In genomic region chr11:124719534-124719933, GRCh38 we compare ENCODE assay signal across 25 cellular contexts. TPM values are rescaled to one million over a fixed set of nuclear protein-coding genes. Genes with fewer than 3 reads are reported as not detected.
"Had no signal": no experiment of that assay in that cellular context is flagged by ENCODE, and none has a peak within 500 bp of the region (broad histone marks: within the 10 kb centered on the region; RNA-seq: fewer than 3 reads in every experiment).

No MANE protein-coding gene starts in this region.

- H3K36me3 Mint-ChIP-seq: natural killer cell; stimulated activated memory B cell treated with anti-CD40 and anti-IgM and Interleukin-4, amounts not matched to agents 10 μg/mL and 1 μg/mL and 100 μg/mL, for 72 hours had no signal

- H3K9me3 Mint-ChIP-seq: dendritic cell treated with granulocyte-macrophage colony-stimulating factor and Interleukin-4, amounts not matched to agents 40 ng/mL and 50 ng/mL, for 4 days; memory B cell; natural killer cell; stimulated activated memory B cell treated with anti-CD40 and anti-IgM and Interleukin-4, amounts not matched to agents 10 μg/mL and 1 μg/mL and 100 μg/mL, for 72 hours had no signal

- H3K4me1 ChIP-seq: psoas muscle, testis had no signal

- H3K27ac ChIP-seq: colonic mucosa, esophagus squamous epithelium, ovary, psoas muscle, skin epidermis, spleen, testis, tibial artery, upper lobe of right lung had no signal

- DNase-seq: colonic mucosa; effector memory CD4-positive, alpha-beta T cell; erythroblast; esophagus squamous epithelium; foreskin melanocyte; kidney; natural killer cell; occipital lobe; ovary; psoas muscle; right cardiac atrium; spleen; stimulated activated CD4-positive, alpha-beta T cell treated with anti-CD3 and anti-CD28 coated beads, Interleukin-4, amount 100 ng/mL, for 4 hours; stimulated activated naive CD8-positive, alpha-beta T cell treated with anti-CD3 and anti-CD28 coated beads, Interleukin-15, Interleukin-2, amounts not matched to agents 100 U/mL and 50 U/mL, for 24 hours; substantia nigra; testis; tibial artery; upper lobe of right lung had no signal

- H3K4me3 Mint-ChIP-seq: dendritic cell treated with granulocyte-macrophage colony-stimulating factor and Interleukin-4, amounts not matched to agents 40 ng/mL and 50 ng/mL, for 4 days; memory B cell; natural killer cell; stimulated activated memory B cell treated with anti-CD40 and anti-IgM and Interleukin-4, amounts not matched to agents 10 μg/mL and 1 μg/mL and 100 μg/mL, for 72 hours had no signal

- H3K27me3 ChIP-seq: ovary, testis, tibial artery had no signal

- H3K4me3 ChIP-seq: colonic mucosa, esophagus squamous epithelium, lung, ovary, psoas muscle, skin epidermis, spleen, testis, tibial artery, upper lobe of right lung had no signal

- FAIRE-seq: kidney had no signal

- H3K36me3 ChIP-seq: colonic mucosa, esophagus squamous epithelium, ovary, spleen, tibial artery, upper lobe of right lung had no signal

- ATAC-seq: left lobe of liver; natural killer cell; psoas muscle; stimulated activated memory B cell treated with anti-CD40 and anti-IgM and Interleukin-4, amounts not matched to agents 10 μg/mL and 1 μg/mL and 100 μg/mL, for 72 hours; stimulated activated naive CD8-positive, alpha-beta T cell treated with anti-CD3 and anti-CD28 coated beads, Interleukin-15, Interleukin-2, amounts not matched to agents 100 U/mL and 50 U/mL, for 24 hours; upper lobe of right lung had no signal

- H3K9me3 ChIP-seq: colonic mucosa, esophagus squamous epithelium, ovary, psoas muscle, spleen, testis, tibial artery, upper lobe of right lung had no signal

- H3K27ac Mint-ChIP-seq: dendritic cell treated with granulocyte-macrophage colony-stimulating factor and Interleukin-4, amounts not matched to agents 40 ng/mL and 50 ng/mL, for 4 days; memory B cell; natural killer cell; stimulated activated memory B cell treated with anti-CD40 and anti-IgM and Interleukin-4, amounts not matched to agents 10 μg/mL and 1 μg/mL and 100 μg/mL, for 72 hours had no signal

RNA-seq across cellular contexts. Expression of gene VSIG2, which starts 32.5 kb away (rescaled TPM):
- total RNA-seq: chondrocyte, natural killer cell, occipital lobe had no signal
